Comparison of ENCODE assay signal across 17 cellular contexts in the genomic region with DNA sequence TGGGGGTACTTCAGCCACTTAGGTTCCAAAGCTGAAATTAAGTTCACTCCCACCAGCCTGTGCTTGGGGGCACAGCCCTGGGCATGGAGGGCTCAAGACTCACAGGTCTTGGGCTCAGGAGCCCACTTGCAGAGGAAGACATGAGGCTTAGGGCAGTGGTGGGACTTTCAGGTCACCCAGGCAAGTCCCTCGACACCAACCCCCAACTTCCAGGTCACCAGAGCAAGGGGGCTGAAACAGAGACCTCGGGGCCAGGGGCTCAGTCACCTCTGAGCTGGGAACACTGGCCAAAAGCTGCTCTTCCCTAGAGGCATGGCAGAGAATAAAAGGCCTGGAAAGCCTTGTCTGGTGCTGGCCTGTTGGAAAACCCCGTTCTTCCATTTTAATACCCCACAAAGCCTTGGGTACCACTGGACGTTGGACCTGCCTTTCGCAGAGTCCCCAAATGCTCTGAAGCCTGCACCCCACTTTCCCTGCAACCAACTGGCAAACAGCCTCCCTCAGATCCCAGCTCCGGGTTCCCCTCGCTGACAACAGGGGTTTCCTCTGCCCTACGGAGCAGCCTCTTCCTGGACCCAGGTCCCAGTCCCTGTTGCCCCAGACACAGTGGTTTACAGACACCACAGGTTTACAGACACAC.
A peak's percentile ranks its signal among the peaks of the same experiment; 100 is the strongest.
DNase-seq lines count a peak whose midpoint lies in the region; ATAC-seq and TF ChIP-seq lines count a peak whose summit lies in the region.
"Had no signal": no experiment of that assay in that cellular context is flagged by ENCODE, and none has a peak within 500 bp of the region (broad histone marks: within the 10 kb centered on the region; RNA-seq: fewer than 3 reads in every experiment).

No MANE protein-coding gene starts in this region.

- no peak overlapping the region for H4K8ac ChIP-seq in H9 (replicated peaks; ENCODE audit: insufficient read length, low read depth, low read length)

- no peak overlapping the region for H2BK15ac ChIP-seq in H9 (ENCODE audit: low read depth, low read length)

- no CpG with 5 or more reads among the region's 8 CpGs for WGBS in H9 (ENCODE audit: extremely low coverage, insufficient read length, low lambda C conversion rate)
- 80 to 81% methylated on average over 8 of the region's 8 CpGs for WGBS in lung, 2 donors

- H4K20me1 ChIP-seq in H9 (ENCODE audit: control insufficient read depth, insufficient read depth, insufficient read length), result no peaks in the 10 kb centered on the region

- H3K9me3 Mint-ChIP-seq in H9 (peaks cover 0 to 2% of the 10 kb centered on the region in 2 experiments; a peak in 4 of 5 replicates), type B pancreatic cell (no peaks in the 10 kb centered on the region)

- no peak overlapping the region for H3K4ac ChIP-seq in H9 (ENCODE audit: low read depth, low read length)

- ATAC-seq in lung (ENCODE audit: insufficient read depth, low FRiP score), result no peak
- no peak for ATAC-seq in HG03139 (IDR thresholded peaks at IDR 0.05; ENCODE audit: unreplicated experiment)
- no peak for ATAC-seq in omental fat pad (ENCODE audit: low FRiP score)
- ATAC-seq: A549 had no signal

- H3K9me3 ChIP-seq in H9 (ENCODE audit: control insufficient read depth, low read depth, low read length) (no peaks in the 10 kb centered on the region), lung (ENCODE audit: control insufficient read depth in 2 of 2, insufficient read depth in 1 of 2, low read length in 1 of 2) (peaks cover 0 to 4% of the 10 kb centered on the region in 2 donors)
- H3K9me3 ChIP-seq: A549 had no signal

- H3T11ph ChIP-seq in H9 (ENCODE audit: low read length), result no peak overlapping the region

- no peak overlapping the region for H3K23ac ChIP-seq in H9 (ENCODE audit: insufficient read length, low read depth, low read length)

- H3K27me3 Mint-ChIP-seq in H9 (ENCODE audit: low read depth) (peaks cover 20% of the 10 kb centered on the region), type B pancreatic cell (peaks cover 18% of the 10 kb centered on the region)

- no peak overlapping the region for H2BK20ac ChIP-seq in H9 (ENCODE audit: low read depth, low read length, poor library complexity, severe bottlenecking)

- no peak overlapping the region for H2BK12ac ChIP-seq in H9 (ENCODE audit: insufficient read length, low read depth, low read length)

- no peaks in the 10 kb centered on the region for H3K36me3 ChIP-seq in lung (ENCODE audit: control insufficient read depth in 2 of 2, insufficient read depth in 2 of 2, low read length in 2 of 2)

- no peak overlapping the region for H3K9ac ChIP-seq in H9 (ENCODE audit: extremely low read depth, insufficient read length, low read length)

- H3K27ac Mint-ChIP-seq in H9 (no peak overlapping the region), type B pancreatic cell (no peak overlapping the region)
- H3K27ac Mint-ChIP-seq: CD4-positive, alpha-beta memory T cell had no signal

- H4K5ac ChIP-seq in H9 (ENCODE audit: insufficient read length, low read depth, low read length), result no peak overlapping the region

- no peak overlapping the region for H3K18ac ChIP-seq in H9 (ENCODE audit: insufficient read length, low read depth, low read length)

- no peak overlapping the region for H4K91ac ChIP-seq in H9 (ENCODE audit: insufficient read length, low read depth, low read length)

- H3K79me2 ChIP-seq in H9 (ENCODE audit: insufficient read depth, low read length), result no peaks in the 10 kb centered on the region

- H3K4me1 Mint-ChIP-seq in H9 (peaks cover 21 to 32% of the 10 kb centered on the region in 2 experiments), type B pancreatic cell (ENCODE audit: unreplicated experiment) (peaks cover 9% of the 10 kb centered on the region)

- no peaks in the 10 kb centered on the region; the same call in 1 of the 2 replicates for H3K4me1 ChIP-seq in H9 (ENCODE audit: insufficient read depth, low read length)
- H3K4me1 ChIP-seq in lung (ENCODE audit: control insufficient read depth in 2 of 2, insufficient read depth in 2 of 2, low read length in 2 of 2), result peaks cover 0 to 4% of the 10 kb centered on the region in 2 donors

- H2AFZ ChIP-seq in H9 (ENCODE audit: low read length), result no peak overlapping the region

- no peak overlapping the region for H3K56ac ChIP-seq in H9 (ENCODE audit: insufficient read length, low read depth, low read length)

- TF ChIP-seq CTCF in H9 (conservative IDR thresholded peaks at IDR 0.05) (no peak), lung (IDR thresholded peaks at IDR 0.05; ENCODE audit: control extremely low read depth, extremely low read depth) (no peak), type B pancreatic cell (conservative IDR thresholded peaks at IDR 0.05) (no peak), omental fat pad (IDR thresholded peaks at IDR 0.05) (no peak)

- H2AK5ac ChIP-seq in H9 (ENCODE audit: insufficient read length, low read length), result no peak overlapping the region

- H3K4me3 Mint-ChIP-seq in H9, result no peak overlapping the region
- no peak overlapping the region for H3K4me3 Mint-ChIP-seq in type B pancreatic cell
- H3K4me3 Mint-ChIP-seq: CD4-positive, alpha-beta memory T cell had no signal

- H3K4me2 ChIP-seq in H9 (ENCODE audit: insufficient read depth, insufficient read length, low read length), result no peak overlapping the region
- H3K4me2 ChIP-seq: A549 had no signal

- H3K36me3 Mint-ChIP-seq in H9 (ENCODE audit: insufficient read depth in 1 of 3, low read depth in 3 of 3) (no peaks in the 10 kb centered on the region), type B pancreatic cell (no peaks in the 10 kb centered on the region)
- H3K36me3 Mint-ChIP-seq: CD4-positive, alpha-beta memory T cell had no signal

- H3K79me1 ChIP-seq in H9 (ENCODE audit: insufficient read depth, low read depth, low read length, poor library complexity, severe bottlenecking), result no peaks in the 10 kb centered on the region

- H3K27ac ChIP-seq in H9 (ENCODE audit: insufficient read length, low read depth, low read length) (no peak overlapping the region), lung (ENCODE audit: low read depth in 1 of 2, low read length in 1 of 2) (no peak overlapping the region)
- H3K27ac ChIP-seq: 22Rv1, C4-2B had no signal

- H2BK5ac ChIP-seq in H9 (ENCODE audit: insufficient read length, low read length), result no peak overlapping the region

- H3K27me3 ChIP-seq in H9 (ENCODE audit: insufficient read depth, low read length) (no peaks in the 10 kb centered on the region), lung (ENCODE audit: control insufficient read depth, insufficient read depth) (no peaks in the 10 kb centered on the region)

- peak; percentile 44 for DNase-seq in activated CD8-positive, alpha-beta memory T cell treated with anti-CD3 and anti-CD28 coated beads for 24 hours
- no peak for DNase-seq in activated CD8-positive, alpha-beta memory T cell treated with anti-CD3 and anti-CD28 coated beads, Interleukin-2, amount 50 U/mL, for 4 hours
- DNase-seq in H9 (no peak), lung (ENCODE audit: low spot score) (peak; percentile 24), type B pancreatic cell (ENCODE audit: extremely low spot score, unreplicated experiment) (peak; percentile 40), omental fat pad (ENCODE audit: low spot score) (no peak)
- DNase-seq: AML-193; CD4-positive, alpha-beta memory T cell; DMS153; DMS79; GDM1; GOT3; H7 had no signal

- no peak overlapping the region for H3K4me3 ChIP-seq in lung
- H3K4me3 ChIP-seq: A549 had no signal

- no peaks in the 10 kb centered on the region for H3K23me2 ChIP-seq in H9 (ENCODE audit: insufficient read length, low read depth, low read length, poor library complexity, severe bottlenecking)

- H2BK120ac ChIP-seq in H9 (ENCODE audit: low read depth, low read length, poor library complexity, severe bottlenecking), result no peak overlapping the region

- H3K14ac ChIP-seq in H9 (ENCODE audit: insufficient read depth, low read length), result peak overlapping the region; percentile 56; the same call in 1 of the 2 replicates

Comparison
In these comparisons a context has a peak if more than half of its experiments do, and no peak if none do; other contexts are left out.
1. DNase-seq: peak in activated CD8-positive, alpha-beta memory T cell treated with anti-CD3 and anti-CD28 coated beads for 24 hours (single experiment), lung (single experiment) and type B pancreatic cell (single experiment); none in activated CD8-positive, alpha-beta memory T cell treated with anti-CD3 and anti-CD28 coated beads, Interleukin-2, amount 50 U/mL, for 4 hours (single experiment), H9 (single experiment) and omental fat pad (single experiment).